Comparison of ENCODE assay signal across 8 cellular contexts in the genomic region with DNA sequence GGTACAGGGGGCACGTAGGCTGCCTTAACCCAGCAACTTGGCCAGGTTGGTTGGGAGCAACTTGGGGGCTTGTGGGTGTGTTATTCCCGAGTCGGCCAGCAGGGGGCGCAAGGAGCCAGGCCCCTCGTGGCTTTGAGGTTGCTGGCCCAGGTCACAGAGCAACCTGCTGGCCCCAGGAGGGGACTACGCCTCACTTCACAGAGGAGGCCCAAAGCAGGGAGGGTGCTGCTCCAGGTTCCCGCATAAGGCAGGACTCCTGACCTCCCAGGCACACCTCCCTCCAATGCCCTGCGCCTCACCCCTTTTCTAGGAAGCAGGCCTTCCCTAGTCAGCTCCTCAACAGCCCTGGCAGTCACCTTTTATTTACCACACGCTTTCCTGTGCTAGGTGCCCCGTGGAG. TPM values are rescaled to one million over a fixed set of nuclear protein-coding genes. Genes with fewer than 3 reads are reported as not detected.
DNase-seq lines count a peak whose midpoint lies in the region; ATAC-seq, FAIRE-seq and TF ChIP-seq lines count a peak whose summit lies in the region.

No MANE protein-coding gene starts in this region.

- H3K36me3 ChIP-seq in osteoblast (ENCODE audit: insufficient read depth, low read length): no peaks in the 10 kb centered on the region
- no peaks in the 10 kb centered on the region for H3K36me3 ChIP-seq in transverse colon

- intact Hi-C loops in transverse colon (cut with DNase I; ENCODE audit: low total_unique reads): loop anchor here (1.0 kb wide), 1 partner anchor 65 kb away; no protein-coding TSS in a partner anchor

- H3K4me1 ChIP-seq in osteoblast (ENCODE audit: insufficient read depth, low read length): no peaks in the 10 kb centered on the region
- H3K4me1 ChIP-seq in transverse colon: peaks cover 0 to 7% (median 2%) of the 10 kb centered on the region in 4 donors

- WGBS in transverse colon (ENCODE audit: low coverage in 1 of 2), 2 donors: 37% methylated on average over 6 of the region's 10 CpGs; no CpG with 5 or more reads in 1 of the 2 donors

- H3K9me3 ChIP-seq in osteoblast (ENCODE audit: low read depth, low read length): no peaks in the 10 kb centered on the region
- H3K9me3 ChIP-seq in transverse colon: no peaks in the 10 kb centered on the region

- no peak overlapping the region for H3K27ac ChIP-seq in osteoblast (ENCODE audit: low read depth, low read length)
- no peak overlapping the region for H3K27ac ChIP-seq in transverse colon

- in situ Hi-C loops in transverse colon (cut with MboI; ENCODE audit: low pct_ligation_motif_present in 1 of 4, low pct_unique_long_range_greater_than_20kb in 1 of 4, low sequenced_read_pairs in 3 of 4): loop anchor here (5.0 to 10.0 kb wide), 3 partner anchors 59 to 64 kb away; a partner anchor contains a TSS

- no peak for TF ChIP-seq POLR2A in transverse colon (IDR thresholded peaks at IDR 0.05)

- H3K4me3 ChIP-seq in fibroblast of the aortic adventitia (ENCODE audit: low read depth, low read length) (no peak overlapping the region), osteoblast (ENCODE audit: insufficient read depth, low read length) (no peak overlapping the region), transverse colon (no peak overlapping the region)

- FAIRE-seq in RCC 7860 (lab: Jason Lieb, UNC): no peak

- ATAC-seq in HG03025 (IDR thresholded peaks at IDR 0.05; ENCODE audit: low FRiP score, unreplicated experiment) (peak; percentile 57), HG02973 (IDR thresholded peaks at IDR 0.05; ENCODE audit: unreplicated experiment) (no peak)

- no peak overlapping the region for H3K4me2 ChIP-seq in osteoblast (ENCODE audit: insufficient read depth, low read length)

- TF ChIP-seq CTCF in fibroblast of the aortic adventitia (IDR thresholded peaks at IDR 0.05; ENCODE audit: insufficient read depth, low read length): peak; percentile 92
- TF ChIP-seq CTCF in osteoblast (IDR thresholded peaks at IDR 0.05; ENCODE audit: extremely low read depth, low read depth, low read length): peak; percentile 78
- peak; percentile 93 to 98 (median 97) for TF ChIP-seq CTCF in transverse colon (IDR thresholded peaks at IDR 0.05)

- H4K20me1 ChIP-seq in osteoblast (ENCODE audit: insufficient read depth, low read length): peaks cover 3% of the 10 kb centered on the region

- H3K27me3 ChIP-seq in osteoblast (ENCODE audit: insufficient read depth, low read length) (no peaks in the 10 kb centered on the region), transverse colon (no peaks in the 10 kb centered on the region)

- no peak overlapping the region for H2AFZ ChIP-seq in osteoblast (ENCODE audit: low read length)

- no peak for TF ChIP-seq EP300 in transverse colon (IDR thresholded peaks at IDR 0.05; ENCODE audit: low read depth)

- DNase-seq in EH (ENCODE audit: low read depth): peak; percentile 60
- peak; percentile 52 for DNase-seq in RCC 7860 (ENCODE audit: low spot score)
- peak; percentile 89 to 92 for DNase-seq in activated T-cell treated with anti-CD3 and anti-CD28 coated beads, Interleukin-2, amount 50 U/mL, for 48 hours
- DNase-seq in fibroblast of the aortic adventitia (ENCODE audit: low read depth): peak; percentile 62
- DNase-seq in osteoblast (ENCODE audit: insufficient read length, low spot score, missing footprints): peak; percentile 89
- peak; percentile 80 for DNase-seq in transverse colon

- no peaks in the 10 kb centered on the region for H3K79me2 ChIP-seq in osteoblast (ENCODE audit: insufficient read depth, low read length)

RNA-seq across cellular contexts. Expression of a gene that starts 18.1 kb away (rescaled TPM):
- total RNA-seq in fibroblast of the aortic adventitia (ENCODE audit: low replicate concordance): 5.3 and 6.8 TPM in 2 replicates
- total RNA-seq in osteoblast: 3.3 and 4.7 TPM in 2 replicates
- total RNA-seq in transverse colon: 1 to 10 TPM in 2 of 4 donors, not detected in 2; 1.6 to 3.5 TPM

RNA-seq across cellular contexts. Expression of a gene that starts 18.3 kb away (rescaled TPM):
- 19.6 and 50.6 TPM in 2 replicates for total RNA-seq in fibroblast of the aortic adventitia (ENCODE audit: low replicate concordance)
- total RNA-seq in osteoblast: 38.0 and 39.8 TPM in 2 replicates
- total RNA-seq in transverse colon: 100 to 1,000 TPM in 1 of 4 donors, 10 to 100 TPM in 3; 29.4 to 116 (median 35.5) TPM

RNA-seq across cellular contexts. Expression of a gene that starts 34.1 kb away (rescaled TPM):
- total RNA-seq in fibroblast of the aortic adventitia (ENCODE audit: low replicate concordance) (14.9 and 15.0 TPM in 2 replicates), osteoblast (10.1 and 10.3 TPM in 2 replicates), transverse colon (10 to 100 TPM; 19.5 to 48.3 (median 26.6) TPM)

RNA-seq across cellular contexts. Expression of a gene that starts 45.3 kb away (rescaled TPM):
- total RNA-seq in fibroblast of the aortic adventitia (ENCODE audit: low replicate concordance) (11.1 and 14.3 TPM in 2 replicates), osteoblast (17.4 and 18.0 TPM in 2 replicates), transverse colon (10 to 100 TPM; 29.7 to 83.0 (median 52.8) TPM)

RNA-seq across cellular contexts. Expression of a gene that starts 57.1 kb away (rescaled TPM):
- total RNA-seq in fibroblast of the aortic adventitia (ENCODE audit: low replicate concordance): 8.5 and 13.1 TPM in 2 replicates
- 7.6 and 8.0 TPM in 2 replicates for total RNA-seq in osteoblast
- total RNA-seq in transverse colon: 10 to 100 TPM in 1 of 4 donors, 1 to 10 TPM in 3; 3.2 to 22.4 (median 5.5) TPM
